1 cellular context compared by ENCODE assay signal in the genomic region with DNA sequence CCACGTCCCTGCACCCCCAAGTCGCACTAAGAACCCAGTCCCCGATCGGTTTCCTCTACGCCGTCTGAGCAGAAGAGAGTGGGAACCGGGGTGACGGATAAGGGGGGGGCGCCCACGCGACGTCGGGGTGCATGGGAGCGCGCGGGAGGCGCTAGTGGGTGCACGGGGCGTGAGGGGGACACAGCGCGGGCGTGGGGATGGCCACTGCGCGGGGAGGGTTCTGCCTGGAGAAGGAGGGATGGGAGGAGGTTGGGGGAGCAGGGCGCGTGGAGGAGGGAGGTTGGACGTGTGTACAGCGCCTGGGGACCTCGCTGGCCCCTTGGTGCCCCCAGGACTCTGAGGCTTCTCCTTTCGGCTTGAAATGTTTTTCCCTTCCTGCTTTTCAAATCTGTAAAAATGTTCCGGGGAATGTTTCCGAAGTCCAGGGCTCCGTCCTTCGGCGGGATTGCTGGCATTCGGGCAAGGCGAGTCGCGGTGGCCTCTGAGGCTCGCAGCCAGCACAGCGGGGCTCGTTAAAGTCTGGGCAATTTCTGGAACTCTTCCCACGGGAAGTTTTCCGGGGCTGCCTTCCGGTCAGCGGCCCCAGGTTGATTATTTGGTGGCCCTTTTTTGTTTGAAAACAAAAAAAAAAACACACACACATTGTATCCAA.
TF ChIP-seq lines count a peak whose summit lies in the region.

No MANE protein-coding gene starts in this region.

TF ChIP-seq in GM23338, 12 proteins besides CTCF, POLR2A, EP300 and RAD21 (continued from another document):
- TF ChIP-seq, protein P1, sequence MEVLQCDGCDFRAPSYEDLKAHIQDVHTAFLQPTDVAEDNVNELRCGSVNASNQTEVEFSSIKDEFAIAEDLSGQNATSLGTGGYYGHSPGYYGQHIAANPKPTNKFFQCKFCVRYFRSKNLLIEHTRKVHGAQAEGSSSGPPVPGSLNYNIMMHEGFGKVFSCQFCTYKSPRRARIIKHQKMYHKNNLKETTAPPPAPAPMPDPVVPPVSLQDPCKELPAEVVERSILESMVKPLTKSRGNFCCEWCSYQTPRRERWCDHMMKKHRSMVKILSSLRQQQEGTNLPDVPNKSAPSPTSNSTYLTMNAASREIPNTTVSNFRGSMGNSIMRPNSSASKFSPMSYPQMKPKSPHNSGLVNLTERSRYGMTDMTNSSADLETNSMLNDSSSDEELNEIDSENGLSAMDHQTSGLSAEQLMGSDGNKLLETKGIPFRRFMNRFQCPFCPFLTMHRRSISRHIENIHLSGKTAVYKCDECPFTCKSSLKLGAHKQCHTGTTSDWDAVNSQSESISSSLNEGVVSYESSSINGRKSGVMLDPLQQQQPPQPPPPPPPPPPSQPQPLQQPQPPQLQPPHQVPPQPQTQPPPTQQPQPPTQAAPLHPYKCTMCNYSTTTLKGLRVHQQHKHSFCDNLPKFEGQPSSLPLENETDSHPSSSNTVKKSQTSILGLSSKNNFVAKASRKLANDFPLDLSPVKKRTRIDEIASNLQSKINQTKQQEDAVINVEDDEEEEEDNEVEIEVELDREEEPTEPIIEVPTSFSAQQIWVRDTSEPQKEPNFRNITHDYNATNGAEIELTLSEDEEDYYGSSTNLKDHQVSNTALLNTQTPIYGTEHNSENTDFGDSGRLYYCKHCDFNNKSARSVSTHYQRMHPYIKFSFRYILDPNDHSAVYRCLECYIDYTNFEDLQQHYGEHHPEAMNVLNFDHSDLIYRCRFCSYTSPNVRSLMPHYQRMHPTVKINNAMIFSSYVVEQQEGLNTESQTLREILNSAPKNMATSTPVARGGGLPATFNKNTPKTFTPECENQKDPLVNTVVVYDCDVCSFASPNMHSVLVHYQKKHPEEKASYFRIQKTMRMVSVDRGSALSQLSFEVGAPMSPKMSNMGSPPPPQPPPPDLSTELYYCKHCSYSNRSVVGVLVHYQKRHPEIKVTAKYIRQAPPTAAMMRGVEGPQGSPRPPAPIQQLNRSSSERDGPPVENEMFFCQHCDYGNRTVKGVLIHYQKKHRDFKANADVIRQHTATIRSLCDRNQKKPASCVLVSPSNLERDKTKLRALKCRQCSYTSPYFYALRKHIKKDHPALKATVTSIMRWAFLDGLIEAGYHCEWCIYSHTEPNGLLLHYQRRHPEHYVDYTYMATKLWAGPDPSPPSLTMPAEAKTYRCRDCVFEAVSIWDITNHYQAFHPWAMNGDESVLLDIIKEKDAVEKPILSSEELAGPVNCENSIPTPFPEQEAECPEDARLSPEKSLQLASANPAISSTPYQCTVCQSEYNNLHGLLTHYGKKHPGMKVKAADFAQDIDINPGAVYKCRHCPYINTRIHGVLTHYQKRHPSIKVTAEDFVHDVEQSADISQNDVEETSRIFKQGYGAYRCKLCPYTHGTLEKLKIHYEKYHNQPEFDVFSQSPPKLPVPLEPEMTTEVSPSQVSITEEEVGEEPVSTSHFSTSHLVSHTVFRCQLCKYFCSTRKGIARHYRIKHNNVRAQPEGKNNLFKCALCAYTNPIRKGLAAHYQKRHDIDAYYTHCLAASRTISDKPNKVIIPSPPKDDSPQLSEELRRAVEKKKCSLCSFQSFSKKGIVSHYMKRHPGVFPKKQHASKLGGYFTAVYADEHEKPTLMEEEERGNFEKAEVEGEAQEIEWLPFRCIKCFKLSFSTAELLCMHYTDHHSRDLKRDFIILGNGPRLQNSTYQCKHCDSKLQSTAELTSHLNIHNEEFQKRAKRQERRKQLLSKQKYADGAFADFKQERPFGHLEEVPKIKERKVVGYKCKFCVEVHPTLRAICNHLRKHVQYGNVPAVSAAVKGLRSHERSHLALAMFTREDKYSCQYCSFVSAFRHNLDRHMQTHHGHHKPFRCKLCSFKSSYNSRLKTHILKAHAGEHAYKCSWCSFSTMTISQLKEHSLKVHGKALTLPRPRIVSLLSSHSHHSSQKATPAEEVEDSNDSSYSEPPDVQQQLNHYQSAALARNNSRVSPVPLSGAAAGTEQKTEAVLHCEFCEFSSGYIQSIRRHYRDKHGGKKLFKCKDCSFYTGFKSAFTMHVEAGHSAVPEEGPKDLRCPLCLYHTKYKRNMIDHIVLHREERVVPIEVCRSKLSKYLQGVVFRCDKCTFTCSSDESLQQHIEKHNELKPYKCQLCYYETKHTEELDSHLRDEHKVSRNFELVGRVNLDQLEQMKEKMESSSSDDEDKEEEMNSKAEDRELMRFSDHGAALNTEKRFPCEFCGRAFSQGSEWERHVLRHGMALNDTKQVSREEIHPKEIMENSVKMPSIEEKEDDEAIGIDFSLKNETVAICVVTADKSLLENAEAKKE (CRISPR knock-in tag; IDR thresholded peaks at IDR 0.05): no peak
- TF ChIP-seq NANOG (IDR thresholded peaks at IDR 0.05; ENCODE audit: borderline replicate concordance): no peak
